In the genomic region with DNA sequence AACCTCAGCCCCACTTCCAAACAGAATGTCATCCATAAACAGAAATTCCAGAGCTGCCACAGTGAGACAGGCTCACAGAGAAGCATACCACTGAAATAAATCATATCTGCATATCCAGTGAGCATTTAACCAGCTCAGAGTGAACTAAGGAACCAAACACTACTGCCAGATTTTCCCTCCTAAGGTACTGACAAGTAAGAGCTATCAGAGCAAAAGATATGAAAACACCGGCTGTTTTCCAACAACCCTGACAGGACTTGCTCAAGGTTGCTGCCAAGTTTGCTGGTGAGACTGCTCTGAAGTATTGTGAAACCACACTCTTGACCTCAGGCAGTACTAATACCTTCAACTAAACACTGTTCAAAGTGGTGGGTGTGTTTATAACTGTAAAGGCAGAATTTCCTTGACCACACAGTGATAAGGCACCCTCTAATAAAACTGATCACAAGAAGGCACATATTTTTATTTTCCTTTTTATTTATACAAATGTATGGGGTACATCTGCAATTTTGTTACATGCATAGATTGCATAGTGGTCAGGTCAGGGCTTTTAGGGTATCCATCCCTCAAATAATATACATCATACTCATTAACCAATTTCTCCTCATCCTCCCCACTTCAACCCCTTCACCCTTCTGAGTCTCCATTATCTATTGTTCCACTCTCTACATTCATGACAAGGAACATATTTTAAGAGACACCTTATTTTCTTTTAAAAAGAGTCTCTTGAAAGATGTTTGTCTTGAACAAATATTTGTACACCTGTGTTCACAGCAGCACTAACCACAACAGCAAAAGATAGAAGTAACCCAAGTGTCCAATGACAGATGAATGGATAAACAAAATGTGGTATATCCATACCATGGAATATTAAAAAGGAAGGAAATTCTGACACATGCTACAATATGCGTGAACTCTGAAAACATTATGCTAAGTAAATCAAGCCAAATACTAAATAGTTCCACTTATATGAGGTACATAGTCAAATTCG, we compare ENCODE assay signal across 1 cellular context.
TF ChIP-seq lines count a peak whose summit lies in the region.

No MANE protein-coding gene starts in this region.

TF ChIP-seq in GM12878, 131 proteins besides CTCF, POLR2A, EP300 and RAD21 (continued from another document):
- TF ChIP-seq FOS (IDR thresholded peaks at IDR 0.05; ENCODE audit: borderline replicate concordance, extremely low read depth, insufficient read length), result no peak
